In genomic region chr18:11033503-11033902, GRCh38 we compare ENCODE assay signal across 5 cellular contexts.
"Had no signal": no experiment of that assay in that cellular context is flagged by ENCODE, and none has a peak within 500 bp of the region (broad histone marks: within the 10 kb centered on the region; RNA-seq: fewer than 3 reads in every experiment).

No MANE protein-coding gene starts in this region.

- FAIRE-seq: G401.6, GM18507, GM19239 had no signal

- DNase-seq: GDM1, GF-D8 had no signal
